Comparison of ENCODE assay signal across 2 cellular contexts in the genomic region with DNA sequence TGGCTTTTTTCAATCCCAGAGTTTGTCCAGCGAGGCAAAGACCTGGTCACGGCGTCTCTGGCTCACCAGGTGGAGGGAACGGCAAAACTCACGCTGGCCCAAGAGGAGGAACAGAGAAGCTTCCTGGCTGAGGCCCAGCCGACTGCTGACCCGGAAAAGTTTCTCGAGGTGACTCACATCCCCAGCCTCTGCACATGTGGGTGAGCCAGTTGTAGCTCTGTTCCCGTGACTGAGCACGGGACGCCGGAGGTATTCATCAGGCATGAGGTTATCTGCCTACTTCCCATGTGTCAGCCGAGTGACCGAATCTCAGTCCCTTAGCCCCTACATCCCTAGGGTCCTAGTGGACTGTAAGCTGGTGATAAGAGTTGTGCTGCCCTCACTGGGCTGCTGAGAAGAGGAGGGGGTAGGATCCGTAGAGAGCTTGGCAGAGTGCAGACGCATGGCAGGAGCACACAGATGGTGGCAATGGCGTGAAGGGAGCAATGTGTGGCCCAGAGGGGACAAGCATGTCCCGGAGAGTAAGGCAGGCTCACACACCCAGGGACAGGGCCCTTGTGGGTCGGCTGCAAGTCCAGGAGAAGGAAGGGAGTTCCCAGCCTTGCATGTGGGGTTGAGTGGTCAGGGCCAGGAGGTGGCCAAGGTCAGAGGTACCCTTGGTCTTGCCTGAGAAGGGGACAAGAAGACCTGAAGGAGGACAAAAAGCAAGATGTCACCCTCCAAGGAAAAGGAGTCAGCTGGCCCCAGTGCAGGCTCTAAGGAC.
TF ChIP-seq lines count a peak whose summit lies in the region.

No MANE protein-coding gene starts in this region.

TF ChIP-seq in A549, 52 proteins besides CTCF, POLR2A, EP300 and RAD21 (continued from another document):
- TF ChIP-seq CHD2 (IDR thresholded peaks at IDR 0.05; ENCODE audit: low read length, partially characterized antibody) (no peak), POLR2AphosphoS2 (conservative IDR thresholded peaks at IDR 0.05; ENCODE audit: low read length) (no peak), MAX (IDR thresholded peaks at IDR 0.05) (peak; percentile 71), PBX3 (IDR thresholded peaks at IDR 0.05) (no peak), BHLHE40 (IDR thresholded peaks at IDR 0.05; ENCODE audit: low read depth, low read length) (peak; percentile 58), USF2 (IDR thresholded peaks at IDR 0.05) (peak; percentile 64), SREBF2 (IDR thresholded peaks at IDR 0.05) (no peak), E2F6 (IDR thresholded peaks at IDR 0.05; ENCODE audit: borderline replicate concordance, low read depth) (no peak)

TF ChIP-seq in HCT116, 20 proteins besides CTCF, POLR2A, EP300 and RAD21 (continued from another document):
- TF ChIP-seq, protein P1, sequence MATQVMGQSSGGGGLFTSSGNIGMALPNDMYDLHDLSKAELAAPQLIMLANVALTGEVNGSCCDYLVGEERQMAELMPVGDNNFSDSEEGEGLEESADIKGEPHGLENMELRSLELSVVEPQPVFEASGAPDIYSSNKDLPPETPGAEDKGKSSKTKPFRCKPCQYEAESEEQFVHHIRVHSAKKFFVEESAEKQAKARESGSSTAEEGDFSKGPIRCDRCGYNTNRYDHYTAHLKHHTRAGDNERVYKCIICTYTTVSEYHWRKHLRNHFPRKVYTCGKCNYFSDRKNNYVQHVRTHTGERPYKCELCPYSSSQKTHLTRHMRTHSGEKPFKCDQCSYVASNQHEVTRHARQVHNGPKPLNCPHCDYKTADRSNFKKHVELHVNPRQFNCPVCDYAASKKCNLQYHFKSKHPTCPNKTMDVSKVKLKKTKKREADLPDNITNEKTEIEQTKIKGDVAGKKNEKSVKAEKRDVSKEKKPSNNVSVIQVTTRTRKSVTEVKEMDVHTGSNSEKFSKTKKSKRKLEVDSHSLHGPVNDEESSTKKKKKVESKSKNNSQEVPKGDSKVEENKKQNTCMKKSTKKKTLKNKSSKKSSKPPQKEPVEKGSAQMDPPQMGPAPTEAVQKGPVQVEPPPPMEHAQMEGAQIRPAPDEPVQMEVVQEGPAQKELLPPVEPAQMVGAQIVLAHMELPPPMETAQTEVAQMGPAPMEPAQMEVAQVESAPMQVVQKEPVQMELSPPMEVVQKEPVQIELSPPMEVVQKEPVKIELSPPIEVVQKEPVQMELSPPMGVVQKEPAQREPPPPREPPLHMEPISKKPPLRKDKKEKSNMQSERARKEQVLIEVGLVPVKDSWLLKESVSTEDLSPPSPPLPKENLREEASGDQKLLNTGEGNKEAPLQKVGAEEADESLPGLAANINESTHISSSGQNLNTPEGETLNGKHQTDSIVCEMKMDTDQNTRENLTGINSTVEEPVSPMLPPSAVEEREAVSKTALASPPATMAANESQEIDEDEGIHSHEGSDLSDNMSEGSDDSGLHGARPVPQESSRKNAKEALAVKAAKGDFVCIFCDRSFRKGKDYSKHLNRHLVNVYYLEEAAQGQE (IDR thresholded peaks at IDR 0.05; ENCODE audit: low read depth), result no peak
- TF ChIP-seq TCF7L2 (IDR thresholded peaks at IDR 0.05; ENCODE audit: borderline replicate concordance, extremely low read depth, insufficient read depth, insufficient read length), result no peak
- peak; percentile 79 for TF ChIP-seq JUND (IDR thresholded peaks at IDR 0.05)
- TF ChIP-seq SIN3A (IDR thresholded peaks at IDR 0.05; ENCODE audit: low read depth), result no peak
- no peak for TF ChIP-seq ZFX (IDR thresholded peaks at IDR 0.05)
- TF ChIP-seq MAX (IDR thresholded peaks at IDR 0.05), result peak; percentile 93
- TF ChIP-seq SRF (IDR thresholded peaks at IDR 0.05; ENCODE audit: low read depth), result no peak
- TF ChIP-seq, protein P2, sequence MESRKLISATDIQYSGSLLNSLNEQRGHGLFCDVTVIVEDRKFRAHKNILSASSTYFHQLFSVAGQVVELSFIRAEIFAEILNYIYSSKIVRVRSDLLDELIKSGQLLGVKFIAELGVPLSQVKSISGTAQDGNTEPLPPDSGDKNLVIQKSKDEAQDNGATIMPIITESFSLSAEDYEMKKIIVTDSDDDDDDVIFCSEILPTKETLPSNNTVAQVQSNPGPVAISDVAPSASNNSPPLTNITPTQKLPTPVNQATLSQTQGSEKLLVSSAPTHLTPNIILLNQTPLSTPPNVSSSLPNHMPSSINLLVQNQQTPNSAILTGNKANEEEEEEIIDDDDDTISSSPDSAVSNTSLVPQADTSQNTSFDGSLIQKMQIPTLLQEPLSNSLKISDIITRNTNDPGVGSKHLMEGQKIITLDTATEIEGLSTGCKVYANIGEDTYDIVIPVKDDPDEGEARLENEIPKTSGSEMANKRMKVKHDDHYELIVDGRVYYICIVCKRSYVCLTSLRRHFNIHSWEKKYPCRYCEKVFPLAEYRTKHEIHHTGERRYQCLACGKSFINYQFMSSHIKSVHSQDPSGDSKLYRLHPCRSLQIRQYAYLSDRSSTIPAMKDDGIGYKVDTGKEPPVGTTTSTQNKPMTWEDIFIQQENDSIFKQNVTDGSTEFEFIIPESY (IDR thresholded peaks at IDR 0.05; ENCODE audit: extremely low read depth, insufficient replicate concordance, low read length), result no peak
- no peak for TF ChIP-seq CEBPB (IDR thresholded peaks at IDR 0.05; ENCODE audit: low read depth)
- TF ChIP-seq, protein P3, sequence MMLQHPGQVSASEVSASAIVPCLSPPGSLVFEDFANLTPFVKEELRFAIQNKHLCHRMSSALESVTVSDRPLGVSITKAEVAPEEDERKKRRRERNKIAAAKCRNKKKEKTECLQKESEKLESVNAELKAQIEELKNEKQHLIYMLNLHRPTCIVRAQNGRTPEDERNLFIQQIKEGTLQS (IDR thresholded peaks at IDR 0.05), result no peak
- no peak for TF ChIP-seq EZH2phosphoT487 (IDR thresholded peaks at IDR 0.05; ENCODE audit: borderline replicate concordance)
- TF ChIP-seq YY1 (IDR thresholded peaks at IDR 0.05; ENCODE audit: extremely low read depth, insufficient replicate concordance, low read depth, low read length), result no peak
- TF ChIP-seq ZNF274 (IDR thresholded peaks at IDR 0.05; ENCODE audit: low read depth, low read length), result no peak
- TF ChIP-seq EZH2 (IDR thresholded peaks at IDR 0.05), result no peak
- peak; percentile 48; the same call in 1 of the 2 replicates for TF ChIP-seq SP1 (IDR thresholded peaks at IDR 0.05; ENCODE audit: low read depth)
- no peak for TF ChIP-seq EGR1 (IDR thresholded peaks at IDR 0.05; ENCODE audit: low read depth)
- peak; percentile 78 for TF ChIP-seq FOSL1 (IDR thresholded peaks at IDR 0.05; ENCODE audit: low read depth)
- peak; percentile 81; the same call in 1 of the 2 replicates for TF ChIP-seq CBX3 (IDR thresholded peaks at IDR 0.05; ENCODE audit: low read depth)
